ENCODE assay signal across 21 cellular contexts in the genomic region with DNA sequence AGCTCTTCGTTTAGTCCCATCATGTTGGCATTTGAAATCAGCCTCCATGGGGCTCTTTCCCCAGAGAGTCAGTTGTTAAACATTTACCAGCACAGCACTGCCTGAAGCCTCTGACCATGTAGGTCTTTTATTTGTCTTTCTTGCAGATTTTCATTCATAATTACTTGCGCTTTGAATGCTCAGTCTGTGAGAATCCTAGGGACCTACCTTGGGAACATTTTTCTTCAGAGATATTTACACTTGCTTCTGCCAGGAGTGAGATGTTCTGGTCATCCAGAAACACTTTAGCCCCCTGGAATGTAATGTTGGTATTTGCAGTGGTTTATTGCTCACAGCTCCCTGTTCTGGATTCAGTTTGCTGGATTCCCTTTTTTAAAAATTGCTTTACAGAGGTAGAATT. TPM values are rescaled to one million over a fixed set of nuclear protein-coding genes. Genes with fewer than 3 reads are reported as not detected.
A peak's percentile ranks its signal among the peaks of the same experiment; 100 is the strongest.
DNase-seq lines count a peak whose midpoint lies in the region; ATAC-seq, FAIRE-seq and TF ChIP-seq lines count a peak whose summit lies in the region.
"Had no signal": no experiment of that assay in that cellular context is flagged by ENCODE, and none has a peak within 500 bp of the region (broad histone marks: within the 10 kb centered on the region; RNA-seq: fewer than 3 reads in every experiment).

No MANE protein-coding gene starts in this region.

- intact Hi-C loops in HepG2 (cut with micrococcal nuclease; ENCODE audit: unreplicated experiment) (no loop called here), right lobe of liver (cut with DNase I) (no loop called here)

- DNase-seq in HepG2 (ENCODE audit: low spot score) (peak; percentile 16), right lobe of liver (no peak), glomerular visceral epithelial cell (ENCODE audit: extremely low spot score) (peak; percentile 25), neural crest cell (ENCODE audit: low read depth, low spot score) (no peak), type B pancreatic cell (ENCODE audit: extremely low spot score, unreplicated experiment) (no peak)
- DNase-seq: Calu3; CD8-positive, alpha-beta T cell; DMS 273 treated with DMSO at 0.1 percent for 48 hours; DMS53; DND-41; EL; H7; KG1 had no signal

- H3K79me2 ChIP-seq in HepG2 (ENCODE audit: insufficient read depth, low read length), result no peaks in the 10 kb centered on the region

- in situ Hi-C loops in HepG2 (cut with HindIII; ENCODE audit: extremely low pct_ligation_motif_present, low pct_unique_long_range_greater_than_20kb), result no loop called here

- H3K27ac ChIP-seq in HepG2 (ENCODE audit: extremely low read length, insufficient read depth, low read length) (no peak overlapping the region), right lobe of liver (no peak overlapping the region)
- H3K27ac ChIP-seq: 22Rv1; BLaER1 treated with 17β-estradiol and CSF1 and Interleukin-3, amounts not matched to agents 10 nM and 100 nM had no signal

- ATAC-seq in HepG2 (peak; percentile 61), right lobe of liver (no peak), GM21528 (IDR thresholded peaks at IDR 0.05; ENCODE audit: low FRiP score, unreplicated experiment) (no peak), GM19467 (IDR thresholded peaks at IDR 0.05; ENCODE audit: unreplicated experiment) (no peak)
- ATAC-seq: CD8-positive, alpha-beta T cell; GM12878; GM23338 had no signal

- TF ChIP-seq EP300 in HepG2 (IDR thresholded peaks at IDR 0.05; ENCODE audit: low read depth in 2 of 2, low read length in 2 of 2) (no peak), HepG2 (CRISPR knock-in tag; IDR thresholded peaks at IDR 0.05; ENCODE audit: borderline replicate concordance) (no peak)

- no peaks in the 10 kb centered on the region for H3K36me3 Mint-ChIP-seq in neural crest cell (ENCODE audit: low read depth)
- H3K36me3 Mint-ChIP-seq in type B pancreatic cell, result no peaks in the 10 kb centered on the region
- H3K36me3 Mint-ChIP-seq: CD8-positive, alpha-beta T cell had no signal

- CTCF ChIA-PET in HepG2 (lab: Yijun Ruan, JAX; ENCODE audit: low intra/inter-chr PET ratio, low total read pairs), result no interaction called here

- H3K4me2 ChIP-seq in HepG2 (ENCODE audit: low read depth, low read length), result no peak overlapping the region
- H3K4me2 ChIP-seq: BLaER1 treated with 17β-estradiol and CSF1 and Interleukin-3, amounts not matched to agents 10 nM and 100 nM; GM23338 had no signal

- H3K9me3 ChIP-seq in HepG2 (ENCODE audit: low read length) (no peaks in the 10 kb centered on the region), right lobe of liver (no peaks in the 10 kb centered on the region)

- no TSS peak for BruUV-seq in HepG2 (replicated peaks; lab: Mats Ljungman, UMichigan)

- no peak for FAIRE-seq in HepG2 (lab: Jason Lieb, UNC)
- FAIRE-seq: GM12878 had no signal

- no peak overlapping the region for H3K4me3 ChIP-seq in HepG2 (replicated peaks in 1 of 3; ENCODE audit: insufficient read depth in 1 of 3, low read depth in 2 of 3, low read length in 3 of 3)
- H3K4me3 ChIP-seq in right lobe of liver, result no peak overlapping the region
- H3K4me3 ChIP-seq: BLaER1 treated with 17β-estradiol and CSF1 and Interleukin-3, amounts not matched to agents 10 nM and 100 nM; GM12878; GM23338 had no signal

- WGBS in HepG2 (ENCODE audit: low lambda C conversion rate), result 5% methylated on average over 2 of the region's 2 CpGs
- 70% methylated on average over 2 of the region's 2 CpGs for WGBS in right lobe of liver (ENCODE audit: insufficient coverage, low coverage, low lambda C conversion rate, missing lambda C conversion rate)

- H3K4me1 ChIP-seq in HepG2 (ENCODE audit: insufficient read depth, low read length), result peaks cover 8% of the 10 kb centered on the region; the same call in 1 of the 2 replicates
- H3K4me1 ChIP-seq in right lobe of liver, result no peaks in the 10 kb centered on the region

- no peak for TF ChIP-seq RAD21 in HepG2 (CRISPR knock-in tag; IDR thresholded peaks at IDR 0.05)

- H2AFZ ChIP-seq in HepG2 (ENCODE audit: low read length), result no peak overlapping the region
- H2AFZ ChIP-seq: GM23338 had no signal

- H3K27me3 ChIP-seq in HepG2 (ENCODE audit: control insufficient read depth in 1 of 2, insufficient read depth in 2 of 2, low read length in 2 of 2), result no peaks in the 10 kb centered on the region; a peak in 1 of 5 replicates
- no peaks in the 10 kb centered on the region for H3K27me3 ChIP-seq in right lobe of liver
- H3K27me3 ChIP-seq: BLaER1 treated with 17β-estradiol and CSF1 and Interleukin-3, amounts not matched to agents 10 nM and 100 nM had no signal

- TF ChIP-seq POLR2A in HepG2 (IDR thresholded peaks at IDR 0.05; ENCODE audit: insufficient read depth in 1 of 2, low read depth in 2 of 2, low read length in 2 of 2) (no peak), right lobe of liver (IDR thresholded peaks at IDR 0.05) (no peak)

- H3K9ac ChIP-seq in HepG2 (ENCODE audit: insufficient read depth, low read depth, low read length), result no peak overlapping the region
- H3K9ac ChIP-seq: BLaER1 treated with 17β-estradiol and CSF1 and Interleukin-3, amounts not matched to agents 10 nM and 100 nM had no signal

- H3K4me1 Mint-ChIP-seq in neural crest cell (no peaks in the 10 kb centered on the region), type B pancreatic cell (ENCODE audit: unreplicated experiment) (no peaks in the 10 kb centered on the region)
- H3K4me1 Mint-ChIP-seq: B cell had no signal

- H3K27ac Mint-ChIP-seq in neural crest cell (ENCODE audit: unreplicated experiment) (peak overlapping the region; percentile 11), type B pancreatic cell (no peak overlapping the region)
- H3K27ac Mint-ChIP-seq: B cell; CD8-positive, alpha-beta T cell; GM23338 had no signal

- no peak overlapping the region for H3K4me3 Mint-ChIP-seq in neural crest cell
- no peak overlapping the region for H3K4me3 Mint-ChIP-seq in type B pancreatic cell
- H3K4me3 Mint-ChIP-seq: B cell; CD8-positive, alpha-beta T cell; GM23338 had no signal

- no peaks in the 10 kb centered on the region for H3K9me3 Mint-ChIP-seq in neural crest cell
- H3K9me3 Mint-ChIP-seq in type B pancreatic cell, result no peaks in the 10 kb centered on the region
- H3K9me3 Mint-ChIP-seq: CD8-positive, alpha-beta T cell; GM23338 had no signal

- H3K36me3 ChIP-seq in HepG2 (replicated peaks in 1 of 2; ENCODE audit: control insufficient read depth in 1 of 2, insufficient read depth in 2 of 2, low read length in 2 of 2), result no peaks in the 10 kb centered on the region
- no peaks in the 10 kb centered on the region for H3K36me3 ChIP-seq in right lobe of liver
- H3K36me3 ChIP-seq: BLaER1 treated with 17β-estradiol and CSF1 and Interleukin-3, amounts not matched to agents 10 nM and 100 nM had no signal

- no peak for TF ChIP-seq CTCF in HepG2 (CRISPR knock-in tag; IDR thresholded peaks at IDR 0.05)
- no peak for TF ChIP-seq CTCF in right lobe of liver (IDR thresholded peaks at IDR 0.05)
- TF ChIP-seq CTCF in neural crest cell (conservative IDR thresholded peaks at IDR 0.05), result no peak
- TF ChIP-seq CTCF in type B pancreatic cell (conservative IDR thresholded peaks at IDR 0.05), result no peak

- H3K27me3 Mint-ChIP-seq in neural crest cell (ENCODE audit: low read depth) (peaks cover 16% of the 10 kb centered on the region), type B pancreatic cell (peaks cover 17% of the 10 kb centered on the region)

- POLR2A ChIA-PET in HepG2 (lab: Yijun Ruan, JAX), result interaction anchor here (0.5 kb wide), 1 partner anchor 1613 kb away, joined by 3 read pairs; no protein-coding TSS in a partner anchor

- H4K20me1 ChIP-seq in HepG2 (ENCODE audit: insufficient read depth, low read length), result no peaks in the 10 kb centered on the region
- H4K20me1 ChIP-seq: BLaER1 treated with 17β-estradiol and CSF1 and Interleukin-3, amounts not matched to agents 10 nM and 100 nM had no signal

TF ChIP-seq in HepG2, 621 proteins besides CTCF, POLR2A, EP300 and RAD21 (continues in another document):
- TF ChIP-seq KLF16 (CRISPR knock-in tag; IDR thresholded peaks at IDR 0.05) (no peak), PHF21A (CRISPR knock-in tag; IDR thresholded peaks at IDR 0.05) (0 out of 2 replicates have a peak, but pooled peaks have one; percentile 16)

RNA-seq across cellular contexts. Expression of gene RPH3A, which starts 41.7 kb away (rescaled TPM):
- total RNA-seq in HepG2 (2016; rRNA removed; fragmentation: Illumina TruSeq; extraction: Trizol) (not detected in 2 replicates), right lobe of liver (under 1 TPM in 1 of 6 experiments, not detected in 5; 0.12 TPM), neural crest cell (not detected in 2 replicates), type B pancreatic cell (ENCODE audit: low replicate concordance) (0.26 and 0.29 TPM in 2 replicates)
- total RNA-seq in HepG2 (2016; cell fraction: cytosol; rRNA removed; fragmentation: Illumina TruSeq; extraction: Trizol; ENCODE audit: low read depth), result not detected in 2 replicates
- not detected in 2 replicates for total RNA-seq in HepG2 (2016; cell fraction: insoluble cytoplasmic fraction; rRNA removed; fragmentation: Illumina TruSeq; extraction: Trizol)
- not detected in 2 replicates for total RNA-seq in HepG2 (2016; cell fraction: membrane; rRNA removed; fragmentation: Illumina TruSeq; extraction: Trizol)
- total RNA-seq in HepG2 (2016; cell fraction: nucleus; rRNA removed; fragmentation: Illumina TruSeq; extraction: Trizol), result not detected in 2 replicates
- polyA plus RNA-seq in HepG2 (2011; rRNA removed), result not detected in 2 replicates
- polyA plus RNA-seq in HepG2 (2011; cell fraction: cytosol; rRNA removed), result not detected in 2 replicates
- polyA plus RNA-seq in HepG2 (2011; cell fraction: nucleus; rRNA removed), result not detected in 2 replicates
- not detected in 2 replicates for polyA plus RNA-seq in HepG2 (2012)
- polyA plus RNA-seq in HepG2 (2016; cell fraction: cytosol; fragmentation: Illumina TruSeq; extraction: Trizol; ENCODE audit: low read depth), result not detected in 2 replicates
- polyA plus RNA-seq in HepG2 (2016; cell fraction: insoluble cytoplasmic fraction; fragmentation: Illumina TruSeq; extraction: Trizol; ENCODE audit: low read depth), result not detected in 2 replicates
- polyA plus RNA-seq in HepG2 (2016; cell fraction: membrane; fragmentation: Illumina TruSeq; extraction: Trizol; ENCODE audit: low read depth), result not detected in 2 replicates
- not detected in 2 replicates for polyA plus RNA-seq in HepG2 (2016; cell fraction: nucleus; fragmentation: Illumina TruSeq; extraction: Trizol; ENCODE audit: insufficient read depth, low read depth)
- polyA minus RNA-seq in HepG2 (2011; rRNA and poly(A)+ RNA removed; ENCODE audit: low replicate concordance), result not detected in 2 replicates
- not detected in 2 replicates for polyA minus RNA-seq in HepG2 (2011; cell fraction: cytosol; rRNA and poly(A)+ RNA removed)
- not detected in 2 replicates for polyA minus RNA-seq in HepG2 (2011; cell fraction: nucleus; rRNA and poly(A)+ RNA removed)
- total RNA-seq: B cell; Calu3; CD8-positive, alpha-beta T cell; G401; GM12878; H7 had no signal
- polyA plus RNA-seq: GM12878 had no signal

Comparison
In these comparisons a context has a peak if more than half of its experiments do, and no peak if none do; other contexts are left out.
1. DNase-seq: peak in HepG2 (single experiment) and glomerular visceral epithelial cell (single experiment); none in right lobe of liver (0 of 3), neural crest cell (single experiment) and type B pancreatic cell (single experiment).